12 cellular contexts compared by ENCODE assay signal in the genomic region with DNA sequence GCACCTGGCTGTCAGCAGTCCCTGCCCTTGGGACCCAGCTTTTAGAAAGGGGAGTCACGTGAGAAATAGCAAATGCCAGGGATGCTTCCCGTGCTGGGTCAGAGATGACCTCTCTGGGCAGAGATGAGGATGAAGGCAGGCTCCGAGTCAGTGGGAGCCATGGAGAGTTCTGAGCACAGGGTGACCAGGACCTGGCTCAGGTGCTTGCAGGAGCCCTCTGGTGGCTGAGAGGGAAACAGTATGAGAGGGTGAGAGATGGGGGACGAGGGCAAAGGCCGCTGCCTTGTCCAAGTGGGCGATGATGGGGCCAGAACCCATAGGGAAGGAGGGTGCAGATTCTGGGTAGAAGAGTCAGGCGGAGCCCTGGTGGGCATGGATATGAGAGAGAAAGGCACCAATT. TPM values are rescaled to one million over a fixed set of nuclear protein-coding genes. Genes with fewer than 3 reads are reported as not detected.
DNase-seq lines count a peak whose midpoint lies in the region; ATAC-seq and TF ChIP-seq lines count a peak whose summit lies in the region.
"Had no signal": no experiment of that assay in that cellular context is flagged by ENCODE, and none has a peak within 500 bp of the region (broad histone marks: within the 10 kb centered on the region; RNA-seq: fewer than 3 reads in every experiment).

No MANE protein-coding gene starts in this region.

- no peaks in the 10 kb centered on the region for H3K4me1 Mint-ChIP-seq in activated naive CD4-positive, alpha-beta T cell treated with anti-CD3 and anti-CD28 coated beads for 36 hours (ENCODE audit: low read depth)
- H3K4me1 Mint-ChIP-seq in stimulated activated naive B cell treated with anti-CD40 and anti-IgM and Interleukin-4, amounts not matched to agents 10 μg/mL and 1 μg/mL and 100 μg/mL, for 72 hours, result peaks cover 0 to 2% of the 10 kb centered on the region in 2 donors

- CTCF ChIA-PET in activated naive CD4-positive, alpha-beta T cell treated with anti-CD3 and anti-CD28 coated beads for 36 hours (lab: Charles Lee), result interaction anchor here (0.7 to 1.8 kb wide), 6 partner anchors 24 to 118 kb away, joined by 3 to 13 read pairs (median 4); a partner anchor contains a TSS
- CTCF ChIA-PET in RWPE1 (lab: Yijun Ruan, JAX), result interaction anchor here (0.6 to 1.2 kb wide), 3 partner anchors 9 to 102 kb away, joined by 3 to 4 read pairs (median 3); no protein-coding TSS in a partner anchor

- no peaks in the 10 kb centered on the region for H3K27me3 Mint-ChIP-seq in activated naive CD4-positive, alpha-beta T cell treated with anti-CD3 and anti-CD28 coated beads for 36 hours (ENCODE audit: low read depth)
- H3K27me3 Mint-ChIP-seq in stimulated activated naive B cell treated with anti-CD40 and anti-IgM and Interleukin-4, amounts not matched to agents 10 μg/mL and 1 μg/mL and 100 μg/mL, for 72 hours, result no peaks in the 10 kb centered on the region

- H3K27ac Mint-ChIP-seq in activated naive CD4-positive, alpha-beta T cell treated with anti-CD3 and anti-CD28 coated beads for 36 hours, result peak overlapping the region; percentile 57
- H3K27ac Mint-ChIP-seq in stimulated activated naive B cell treated with anti-CD40 and anti-IgM and Interleukin-4, amounts not matched to agents 10 μg/mL and 1 μg/mL and 100 μg/mL, for 72 hours, result peak overlapping the region; percentile 6

- H3K9me3 Mint-ChIP-seq in activated naive CD4-positive, alpha-beta T cell treated with anti-CD3 and anti-CD28 coated beads for 36 hours, result no peaks in the 10 kb centered on the region
- no peaks in the 10 kb centered on the region for H3K9me3 Mint-ChIP-seq in stimulated activated naive B cell treated with anti-CD40 and anti-IgM and Interleukin-4, amounts not matched to agents 10 μg/mL and 1 μg/mL and 100 μg/mL, for 72 hours

- H3K4me3 ChIP-seq in fibroblast of pulmonary artery (replicated peaks; ENCODE audit: low read depth, low read length), result no peak overlapping the region
- H3K4me3 ChIP-seq: BLaER1 treated with 17β-estradiol and CSF1 and Interleukin-3, amounts not matched to agents 10 nM and 100 nM; cardiac muscle cell had no signal

- intact Hi-C loops in activated naive CD4-positive, alpha-beta T cell treated with anti-CD3 and anti-CD28 coated beads for 36 hours (cut with micrococcal nuclease), result loop anchor here (1.0 kb wide), 1 partner anchor 103 kb away; no protein-coding TSS in a partner anchor

- 0 out of 2 replicates have a peak overlapping the region, but pooled peaks have one; percentile 18 for H3K27ac ChIP-seq in RWPE1
- H3K27ac ChIP-seq in caudate nucleus (ENCODE audit: low read depth, low read length), result no peak overlapping the region
- H3K27ac ChIP-seq: cardiac muscle cell had no signal

- peak; percentile 61 to 62 for ATAC-seq in stimulated activated naive B cell treated with anti-CD40 and anti-IgM and Interleukin-4, amounts not matched to agents 10 μg/mL and 1 μg/mL and 100 μg/mL, for 72 hours (replicated peaks)
- ATAC-seq in GM19324 (IDR thresholded peaks at IDR 0.05; ENCODE audit: low FRiP score, unreplicated experiment) (no peak), GM19455 (IDR thresholded peaks at IDR 0.05; ENCODE audit: unreplicated experiment) (no peak)

- DNase-seq in activated naive CD4-positive, alpha-beta T cell treated with anti-CD3 and anti-CD28 coated beads for 36 hours, result peak; percentile 33
- DNase-seq in activated naive CD4-positive, alpha-beta T cell treated with anti-CD3 and anti-CD28 coated beads, Interleukin-2, amount 50 U/mL, for 16 hours, result no peak
- DNase-seq in RWPE1 (ENCODE audit: low spot score) (no peak), fibroblast of pulmonary artery (ENCODE audit: low read depth) (no peak), caudate nucleus (lab: John Stamatoyannopoulos, UW) (no peak)
- DNase-seq in stimulated activated naive B cell treated with anti-CD40 and anti-IgM and Interleukin-4, amounts not matched to agents 10 μg/mL and 1 μg/mL and 100 μg/mL, for 72 hours, result no peak
- DNase-seq: kidney glomerular epithelial cell, NCI-H1694 treated with DMSO at 0.1 percent for 48 hours had no signal

- TF ChIP-seq CTCF in RWPE1 (conservative IDR thresholded peaks at IDR 0.05; ENCODE audit: low read depth), result no peak
- TF ChIP-seq CTCF in fibroblast of pulmonary artery (IDR thresholded peaks at IDR 0.05; ENCODE audit: low read length, missing control alignments), result peak; percentile 31

- H3K4me3 Mint-ChIP-seq in activated naive CD4-positive, alpha-beta T cell treated with anti-CD3 and anti-CD28 coated beads for 36 hours, result no peak overlapping the region
- no peak overlapping the region for H3K4me3 Mint-ChIP-seq in stimulated activated naive B cell treated with anti-CD40 and anti-IgM and Interleukin-4, amounts not matched to agents 10 μg/mL and 1 μg/mL and 100 μg/mL, for 72 hours

- POLR2A ChIA-PET in RWPE1 (lab: Yijun Ruan, JAX; ENCODE audit: low non-redundant PET), result no interaction called here

- peaks cover 18% of the 10 kb centered on the region for H3K36me3 Mint-ChIP-seq in activated naive CD4-positive, alpha-beta T cell treated with anti-CD3 and anti-CD28 coated beads for 36 hours (ENCODE audit: low read depth)
- peaks cover 45 to 52% of the 10 kb centered on the region in 2 donors for H3K36me3 Mint-ChIP-seq in stimulated activated naive B cell treated with anti-CD40 and anti-IgM and Interleukin-4, amounts not matched to agents 10 μg/mL and 1 μg/mL and 100 μg/mL, for 72 hours

RNA-seq across cellular contexts. Expression of a gene that starts 15.8 kb away (rescaled TPM):
- 10 to 100 TPM; 15.3 to 16.7 TPM for total RNA-seq in activated naive CD4-positive, alpha-beta T cell treated with anti-CD3 and anti-CD28 coated beads for 36 hours

RNA-seq across cellular contexts. Expression of a gene that starts 28.0 kb away (rescaled TPM):
- 1 to 10 TPM; 4.4 to 4.8 TPM for total RNA-seq in activated naive CD4-positive, alpha-beta T cell treated with anti-CD3 and anti-CD28 coated beads for 36 hours

RNA-seq across cellular contexts. Expression of a gene that starts 51.2 kb away (rescaled TPM):
- 10 to 100 TPM; 88.4 to 89.3 TPM for total RNA-seq in activated naive CD4-positive, alpha-beta T cell treated with anti-CD3 and anti-CD28 coated beads for 36 hours

Comparison
In these comparisons a context has a peak if more than half of its experiments do, and no peak if none do; other contexts are left out.
1. ATAC-seq: peak in stimulated activated naive B cell treated with anti-CD40 and anti-IgM and Interleukin-4, amounts not matched to agents 10 μg/mL and 1 μg/mL and 100 μg/mL, for 72 hours (2 of 2); none in GM19324 (single experiment) and GM19455 (single experiment).